ENCODE assay signal across 1 cellular context in genomic region chr2:108288534-108289106, GRCh38.
TF ChIP-seq lines count a peak whose summit lies in the region.

Gene SULT1C2, plus strand, starts transcription at chr2:108288895. Its CDS starts 4,773 bp downstream, at chr2:108293668.

TF ChIP-seq in HEK293, 187 proteins besides CTCF, POLR2A, EP300 and RAD21 (continued from another document):
- no peak for TF ChIP-seq ZNF26 (tag by site-specific recombination; IDR thresholded peaks at IDR 0.05)
- no peak for TF ChIP-seq MYNN (tag by site-specific recombination; IDR thresholded peaks at IDR 0.05; ENCODE audit: borderline replicate concordance)
- TF ChIP-seq PATZ1 (tag by site-specific recombination; IDR thresholded peaks at IDR 0.05) = peak; percentile 49
- no peak for TF ChIP-seq ZNF624 (tag by site-specific recombination; IDR thresholded peaks at IDR 0.05)
- no peak for TF ChIP-seq ZBTB20 (tag by site-specific recombination; IDR thresholded peaks at IDR 0.05)
- peak; percentile 25; the same call in 1 of the 2 replicates for TF ChIP-seq GLIS2 (tag by site-specific recombination; IDR thresholded peaks at IDR 0.05)
- TF ChIP-seq ZNF449 (tag by site-specific recombination; IDR thresholded peaks at IDR 0.05) = no peak
- no peak for TF ChIP-seq ZNF335 (tag by site-specific recombination; conservative IDR thresholded peaks at IDR 0.05)
- 0 out of 2 replicates have a peak, but pooled peaks have one; percentile 12 for TF ChIP-seq ZSCAN30 (tag by site-specific recombination; IDR thresholded peaks at IDR 0.05)
- no peak for TF ChIP-seq ZNF404 (tag by site-specific recombination; IDR thresholded peaks at IDR 0.05)
- no peak for TF ChIP-seq ZNF239 (tag by site-specific recombination; IDR thresholded peaks at IDR 0.05)
- no peak for TF ChIP-seq ZNF148 (tag by site-specific recombination; IDR thresholded peaks at IDR 0.05; ENCODE audit: borderline replicate concordance)
- peak; percentile 36; the same call in 1 of the 2 replicates for TF ChIP-seq HOXD13 (CRISPR knock-in tag; IDR thresholded peaks at IDR 0.05; ENCODE audit: borderline replicate concordance)
